In the genomic region with DNA sequence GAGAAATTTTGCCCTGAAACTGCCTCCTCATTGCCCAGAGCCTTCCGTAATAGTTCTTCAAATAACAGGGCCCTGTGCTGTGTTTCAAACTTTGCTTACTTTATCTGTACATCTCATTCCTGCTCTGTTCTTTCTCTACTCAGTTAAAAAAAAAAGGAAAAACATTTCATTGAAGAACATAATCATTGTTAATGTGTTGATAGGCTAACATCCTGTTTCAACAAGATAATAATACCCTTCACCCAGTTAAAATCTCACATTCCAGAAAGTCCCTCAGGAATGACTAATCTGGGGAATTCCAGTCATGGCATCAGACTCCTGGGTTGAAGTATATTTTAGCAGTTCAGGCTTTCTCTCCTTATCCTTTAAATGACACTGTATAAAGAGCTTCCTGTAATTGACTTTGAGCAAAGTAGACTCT, we compare ENCODE assay signal across 8 cellular contexts. TPM values are rescaled to one million over a fixed set of nuclear protein-coding genes. Genes with fewer than 3 reads are reported as not detected.
DNase-seq lines count a peak whose midpoint lies in the region; ATAC-seq lines count a peak whose summit lies in the region.

No MANE protein-coding gene starts in this region.

- H3K27ac ChIP-seq in ectodermal cell (ENCODE audit: insufficient read depth, low read depth, low read length, poor library complexity, severe bottlenecking) (peak overlapping the region; percentile 52), muscle layer of duodenum (ENCODE audit: low read length) (peak overlapping the region; percentile 84)

- CTCF ChIA-PET in T-cell (lab: Charles Lee), result interaction anchor here in 1 of 2 donors (0.7 kb wide), 1 partner anchor 375 kb away, joined by 3 read pairs; no protein-coding TSS in a partner anchor

- H3K9me3 ChIP-seq in ectodermal cell (ENCODE audit: control insufficient read depth, low read length) (no peaks in the 10 kb centered on the region), muscle layer of duodenum (ENCODE audit: control insufficient read depth in 1 of 2, low read length in 2 of 2) (no peaks in the 10 kb centered on the region)

- ATAC-seq in T-cell (replicated peaks in 1 of 4) (no peak), HG03097 (IDR thresholded peaks at IDR 0.05; ENCODE audit: low FRiP score, unreplicated experiment) (no peak)

- 76 to 85% methylated on average over 1 of the region's 1 CpG for WGBS in ectodermal cell, 2 experiments

- H3K9me3 Mint-ChIP-seq in T-cell, result no peaks in the 10 kb centered on the region

- H3K4me3 ChIP-seq in ectodermal cell (ENCODE audit: insufficient read depth, low read depth, low read length) (no peak overlapping the region), muscle layer of duodenum (ENCODE audit: low read depth in 1 of 2, low read length in 2 of 2) (no peak overlapping the region)

- H3K27me3 Mint-ChIP-seq in T-cell, result peaks cover 6 to 14% of the 10 kb centered on the region in 2 donors

- POLR2A ChIA-PET in T-cell (lab: Charles Lee), result no interaction called here

- H3K36me3 ChIP-seq in ectodermal cell (ENCODE audit: control insufficient read depth, insufficient read depth, low read length) (no peaks in the 10 kb centered on the region), muscle layer of duodenum (ENCODE audit: control insufficient read depth in 1 of 2, insufficient read depth in 2 of 2, low read length in 2 of 2) (peaks cover 0 to 4% of the 10 kb centered on the region in 2 donors)

- no peaks in the 10 kb centered on the region for H3K36me3 Mint-ChIP-seq in T-cell

- no peaks in the 10 kb centered on the region for H3K27me3 ChIP-seq in ectodermal cell (ENCODE audit: control insufficient read depth, insufficient read depth, low read length, poor library complexity, severe bottlenecking)
- no peaks in the 10 kb centered on the region for H3K27me3 ChIP-seq in muscle layer of duodenum (ENCODE audit: low read depth, low read length)

- H3K4me3 Mint-ChIP-seq in T-cell, result no peak overlapping the region

- H3K27ac Mint-ChIP-seq in T-cell, result no peak overlapping the region

- H3K4me1 Mint-ChIP-seq in T-cell, result no peaks in the 10 kb centered on the region

- DNase-seq in AG20443 (ENCODE audit: low spot score) (peak; percentile 42), M059J (ENCODE audit: low read depth) (peak; percentile 92), NCI-H1092 treated with DMSO at 0.1 percent for 48 hours (lab: John Stamatoyannopoulos, UW) (no peak), NCI-H1105 treated with DMSO at 0.1 percent for 48 hours (lab: John Stamatoyannopoulos, UW) (no peak), T-cell (no peak)

- peaks cover 11% of the 10 kb centered on the region for H3K4me1 ChIP-seq in ectodermal cell (ENCODE audit: control insufficient read depth, insufficient read depth, low read length)
- H3K4me1 ChIP-seq in muscle layer of duodenum (ENCODE audit: control insufficient read depth in 1 of 2, insufficient read depth in 2 of 2, low read length in 2 of 2), result peaks cover 3 to 5% of the 10 kb centered on the region in 2 donors

RNA-seq across cellular contexts. Expression of gene ITGAV, which starts 45.6 kb away (rescaled TPM):
- 45.9 and 69.9 TPM in 2 replicates for total RNA-seq in M059J (2014; rRNA removed; shearing (Covaris generic))
- polyA plus RNA-seq in ectodermal cell (2013, experiment 1 of 4), result 27.1 TPM
- 32.0 TPM for polyA plus RNA-seq in ectodermal cell (2013, experiment 2 of 4)
- polyA plus RNA-seq in ectodermal cell (2013, experiment 3 of 4), result 32.7 TPM
- polyA plus RNA-seq in ectodermal cell (2013, experiment 4 of 4), result 35.0 TPM
- total RNA-seq in T-cell, result 1 to 10 TPM; 5.8 to 9.5 (median 5.9) TPM

RNA-seq across cellular contexts. Expression of gene ZC3H15, which starts 58.2 kb away (rescaled TPM):
- 60.2 and 69.7 TPM in 2 replicates for total RNA-seq in M059J (2014; rRNA removed; shearing (Covaris generic))
- polyA plus RNA-seq in ectodermal cell (2013, experiment 1 of 4), result 83.6 TPM
- 82.9 TPM for polyA plus RNA-seq in ectodermal cell (2013, experiment 2 of 4)
- polyA plus RNA-seq in ectodermal cell (2013, experiment 3 of 4), result 69.5 TPM
- polyA plus RNA-seq in ectodermal cell (2013, experiment 4 of 4), result 76.8 TPM
- 10 to 100 TPM; 44.4 to 83.6 (median 45.2) TPM for total RNA-seq in T-cell

Comparison
In these comparisons a context has a peak if more than half of its experiments do, and no peak if none do; other contexts are left out.
1. DNase-seq: peak in AG20443 (single experiment) and M059J (single experiment); none in NCI-H1092 treated with DMSO at 0.1 percent for 48 hours (single experiment), NCI-H1105 treated with DMSO at 0.1 percent for 48 hours (single experiment) and T-cell (0 of 34).